8 cellular contexts compared by ENCODE assay signal in the genomic region with DNA sequence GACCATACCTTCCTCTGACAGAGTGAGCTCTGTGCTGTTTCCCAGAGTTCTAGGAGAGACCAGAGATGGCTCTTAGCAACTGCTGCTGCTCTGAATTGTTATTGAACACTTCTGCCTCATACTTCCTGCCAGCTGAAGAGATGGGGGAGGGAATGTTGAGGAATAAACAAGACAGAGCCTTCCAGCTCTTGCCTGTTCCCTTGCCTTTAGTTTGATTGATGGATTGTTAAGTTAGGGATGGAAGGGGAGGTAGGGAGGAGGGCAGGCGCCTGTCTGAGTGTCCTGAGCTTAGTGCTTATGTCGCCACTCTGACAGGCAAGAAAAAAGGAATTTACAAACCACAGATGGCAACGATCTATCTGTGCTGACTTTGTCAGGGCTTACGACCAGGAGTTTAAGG. TPM values are rescaled to one million over a fixed set of nuclear protein-coding genes. Genes with fewer than 3 reads are reported as not detected.
DNase-seq lines count a peak whose midpoint lies in the region; ATAC-seq and TF ChIP-seq lines count a peak whose summit lies in the region.

No MANE protein-coding gene starts in this region.

- no peak overlapping the region for H3K4me3 ChIP-seq in right cardiac atrium (ENCODE audit: low read length)
- no peak overlapping the region for H3K4me3 ChIP-seq in testis

- H3K36me3 ChIP-seq in testis (ENCODE audit: low read depth, missing control alignments) = no peaks in the 10 kb centered on the region

- TF ChIP-seq CTCF in testis (IDR thresholded peaks at IDR 0.05) = no peak

- DNase-seq in NCI-H2227 (lab: John Stamatoyannopoulos, UW; ENCODE audit: unreplicated experiment) (peak; percentile 24), NCI-H2227 treated with DMSO at 0.1 percent for 48 hours (lab: John Stamatoyannopoulos, UW) (no peak), T-helper 17 cell (no peak), right cardiac atrium (no peak), testis (no peak), NCI-H2029 (lab: John Stamatoyannopoulos, UW) (no peak)
- DNase-seq in stimulated activated effector memory CD8-positive, alpha-beta T cell treated with anti-CD3 and anti-CD28 coated beads, Interleukin-12 subunit alpha, Interleukin-12 subunit beta, amount 100 ng/mL, for 72 hours (ENCODE audit: low spot score in 2 of 2) = no peak

- no peak for TF ChIP-seq POLR2A in testis (IDR thresholded peaks at IDR 0.05)

- H3K9me3 ChIP-seq in T-helper 17 cell (ENCODE audit: control insufficient read depth, low read length, poor library complexity, severe bottlenecking) (no peaks in the 10 kb centered on the region), right cardiac atrium (ENCODE audit: control insufficient read depth, low read length) (no peaks in the 10 kb centered on the region), testis (no peaks in the 10 kb centered on the region)

- peak overlapping the region; percentile 83 for H3K4me3 Mint-ChIP-seq in T-helper 17 cell
- peak overlapping the region; percentile 21 for H3K4me3 Mint-ChIP-seq in stimulated activated effector memory CD8-positive, alpha-beta T cell treated with anti-CD3 and anti-CD28 coated beads, Interleukin-12 subunit alpha, Interleukin-12 subunit beta, amount 100 ng/mL, for 72 hours

- H3K4me1 ChIP-seq in right cardiac atrium (ENCODE audit: control insufficient read depth, insufficient read depth, low read length) (peaks cover 19% of the 10 kb centered on the region), testis (peaks cover 45% of the 10 kb centered on the region)

- H3K36me3 Mint-ChIP-seq in T-helper 17 cell (ENCODE audit: low read depth) = peaks cover 4% of the 10 kb centered on the region
- peaks cover 47% of the 10 kb centered on the region for H3K36me3 Mint-ChIP-seq in stimulated activated effector memory CD8-positive, alpha-beta T cell treated with anti-CD3 and anti-CD28 coated beads, Interleukin-12 subunit alpha, Interleukin-12 subunit beta, amount 100 ng/mL, for 72 hours

- ATAC-seq in T-helper 17 cell (peak; percentile 65), right cardiac atrium (peak; percentile 3 to 26), HG03108 (IDR thresholded peaks at IDR 0.05; ENCODE audit: unreplicated experiment) (no peak)
- no peak for ATAC-seq in stimulated activated effector memory CD8-positive, alpha-beta T cell treated with anti-CD3 and anti-CD28 coated beads, Interleukin-12 subunit alpha, Interleukin-12 subunit beta, amount 100 ng/mL, for 72 hours

- intact Hi-C loops in right cardiac atrium (cut with DNase I) (no loop called here), testis (cut with DNase I; ENCODE audit: low total_unique reads) (no loop called here)

- peak overlapping the region; percentile 94 for H3K27ac Mint-ChIP-seq in T-helper 17 cell
- H3K27ac Mint-ChIP-seq in stimulated activated effector memory CD8-positive, alpha-beta T cell treated with anti-CD3 and anti-CD28 coated beads, Interleukin-12 subunit alpha, Interleukin-12 subunit beta, amount 100 ng/mL, for 72 hours = peak overlapping the region; percentile 77

- H3K4me1 Mint-ChIP-seq in T-helper 17 cell = peaks cover 67% of the 10 kb centered on the region
- peaks cover 73% of the 10 kb centered on the region for H3K4me1 Mint-ChIP-seq in stimulated activated effector memory CD8-positive, alpha-beta T cell treated with anti-CD3 and anti-CD28 coated beads, Interleukin-12 subunit alpha, Interleukin-12 subunit beta, amount 100 ng/mL, for 72 hours

- H3K27ac ChIP-seq in right cardiac atrium (ENCODE audit: low read length) = no peak overlapping the region
- peak overlapping the region in 1 of 2 donors; percentile 38 for H3K27ac ChIP-seq in testis

- H3K27me3 ChIP-seq in right cardiac atrium (ENCODE audit: control insufficient read depth, insufficient read depth) (no peaks in the 10 kb centered on the region), testis (no peaks in the 10 kb centered on the region)

- H3K27me3 Mint-ChIP-seq in T-helper 17 cell = no peaks in the 10 kb centered on the region

- 44% methylated on average over 4 of the region's 4 CpGs for WGBS in right cardiac atrium
- WGBS in testis, 2 donors = 56 to 64% methylated on average over 4 of the region's 4 CpGs

- no peaks in the 10 kb centered on the region for H3K9me3 Mint-ChIP-seq in stimulated activated effector memory CD8-positive, alpha-beta T cell treated with anti-CD3 and anti-CD28 coated beads, Interleukin-12 subunit alpha, Interleukin-12 subunit beta, amount 100 ng/mL, for 72 hours

RNA-seq across cellular contexts. Expression of a gene that starts 42.8 kb away (rescaled TPM):
- total RNA-seq in T-helper 17 cell (10 to 100 TPM; 37.6 to 43.2 TPM), right cardiac atrium (10 to 100 TPM; 21.9 to 23.9 (median 22.8) TPM), testis (10 to 100 TPM; 48.7 to 60.5 TPM)
- polyA plus RNA-seq in right cardiac atrium (8.4 TPM), testis (ENCODE audit: insufficient read depth, low read depth, low replicate concordance) (75.8 TPM)

Comparison
In these comparisons a context has a peak if more than half of its experiments do, and no peak if none do; other contexts are left out.
1. ATAC-seq: peak in T-helper 17 cell (single experiment) and right cardiac atrium (2 of 2); none in stimulated activated effector memory CD8-positive, alpha-beta T cell treated with anti-CD3 and anti-CD28 coated beads, Interleukin-12 subunit alpha, Interleukin-12 subunit beta, amount 100 ng/mL, for 72 hours (single experiment) and HG03108 (single experiment).